ENCODE assay signal across 1 cellular context in genomic region chr9:122180633-122181032, GRCh38.
TF ChIP-seq lines count a peak whose summit lies in the region.

No MANE protein-coding gene starts in this region.

TF ChIP-seq in K562, 482 proteins besides CTCF, POLR2A, EP300 and RAD21 (continues in another document):
- TF ChIP-seq SIN3A (IDR thresholded peaks at IDR 0.05; ENCODE audit: borderline replicate concordance in 2 of 2, control insufficient read depth in 1 of 2, low read depth in 2 of 2, low read length in 2 of 2) (no peak), ATF3 (IDR thresholded peaks at IDR 0.05) (peak; percentile 60), ATF3 (CRISPR knock-in tag; conservative IDR thresholded peaks at IDR 0.05) (no peak), CTBP1 (IDR thresholded peaks at IDR 0.05; ENCODE audit: borderline replicate concordance) (peak; percentile 66; the same call in 1 of the 2 replicates), TAF1 (IDR thresholded peaks at IDR 0.05; ENCODE audit: control insufficient read depth, extremely low read depth, insufficient read depth, low read length, severe bottlenecking) (no peak), DACH1 (IDR thresholded peaks at IDR 0.05; ENCODE audit: partially characterized antibody) (peak; percentile 21), MAFF (IDR thresholded peaks at IDR 0.05; ENCODE audit: low read length) (no peak), DLX4 (CRISPR knock-in tag; IDR thresholded peaks at IDR 0.05) (no peak), TEAD4 (IDR thresholded peaks at IDR 0.05; ENCODE audit: low read length) (peak; percentile 62), TEAD4 (CRISPR knock-in tag; IDR thresholded peaks at IDR 0.05; ENCODE audit: borderline replicate concordance) (no peak), CREM (IDR thresholded peaks at IDR 0.05; ENCODE audit: low read depth) (peak; percentile 17; the same call in 1 of the 2 replicates), ZFP1 (CRISPR knock-in tag; IDR thresholded peaks at IDR 0.05) (no peak), ARID3A (IDR thresholded peaks at IDR 0.05; ENCODE audit: borderline replicate concordance, low read depth, low read length) (no peak), JUN (IDR thresholded peaks at IDR 0.05; ENCODE audit: borderline replicate concordance, low read depth, low read length) (0 out of 2 replicates have a peak, but pooled peaks have one; percentile 54), JUN (CRISPR knock-in tag; IDR thresholded peaks at IDR 0.05; ENCODE audit: borderline replicate concordance) (no peak), KLF6 (CRISPR knock-in tag; IDR thresholded peaks at IDR 0.05; ENCODE audit: borderline replicate concordance) (no peak), RCOR1 (IDR thresholded peaks at IDR 0.05; ENCODE audit: borderline replicate concordance in 1 of 2, low read depth in 2 of 2, low read length in 2 of 2) (peak in 1 of 2 experiments; percentile 66; a peak in 2 of 4 replicates), TOE1 (IDR thresholded peaks at IDR 0.05; ENCODE audit: borderline replicate concordance) (peak; percentile 97), TOE1 (CRISPR knock-in tag; IDR thresholded peaks at IDR 0.05; ENCODE audit: borderline replicate concordance, low read depth) (no peak), BACH1 (tag; IDR thresholded peaks at IDR 0.05) (no peak), NR2F6 (CRISPR knock-in tag; IDR thresholded peaks at IDR 0.05) (no peak), ZMIZ1 (IDR thresholded peaks at IDR 0.05; ENCODE audit: low read depth in 2 of 2, low read length in 2 of 2) (no peak), BHLHE40 (IDR thresholded peaks at IDR 0.05; ENCODE audit: low read length) (peak; percentile 87), ZNF431 (CRISPR knock-in tag; IDR thresholded peaks at IDR 0.05) (no peak), JUND (IDR thresholded peaks at IDR 0.05; ENCODE audit: borderline replicate concordance, low read depth, low read length) (peak; percentile 88), JUND (tag; IDR thresholded peaks at IDR 0.05; ENCODE audit: borderline replicate concordance, low read depth, low read length) (peak; percentile 78; the same call in 1 of the 3 replicates), SOX6 (IDR thresholded peaks at IDR 0.05) (peak; percentile 46; the same call in 1 of the 2 replicates), HMGXB4 (CRISPR knock-in tag; IDR thresholded peaks at IDR 0.05) (no peak), POLR2AphosphoS2 (IDR thresholded peaks at IDR 0.05; ENCODE audit: low read length) (no peak), FOSL1 (tag; conservative IDR thresholded peaks at IDR 0.05) (peak; percentile 89), ARID1B (IDR thresholded peaks at IDR 0.05) (0 out of 2 replicates have a peak, but pooled peaks have one; percentile 48), BRCA1 (IDR thresholded peaks at IDR 0.05) (no peak), BRCA1 (CRISPR knock-in tag; IDR thresholded peaks at IDR 0.05) (no peak), SRSF9 (IDR thresholded peaks at IDR 0.05; ENCODE audit: borderline replicate concordance, low read depth, low read length) (no peak), TCF3 (CRISPR knock-in tag; IDR thresholded peaks at IDR 0.05) (peak; percentile 45; the same call in 1 of the 2 replicates), MNT (conservative IDR thresholded peaks at IDR 0.05) (peak in 1 of 2 experiments; percentile 43; a peak in 1 of 4 replicates), CBFA2T2 (conservative IDR thresholded peaks at IDR 0.05) (peak; percentile 84), ARID2 (IDR thresholded peaks at IDR 0.05) (no peak), DPF2 (IDR thresholded peaks at IDR 0.05) (0 out of 2 replicates have a peak, but pooled peaks have one; percentile 42), MYBL2 (IDR thresholded peaks at IDR 0.05; ENCODE audit: low read depth) (no peak), MYBL2 (CRISPR knock-in tag; IDR thresholded peaks at IDR 0.05; ENCODE audit: borderline replicate concordance) (no peak), KDM1A (IDR thresholded peaks at IDR 0.05) (peak in 1 of 2 experiments; percentile 24; a peak in 1 of 4 replicates), CBFA2T3 (IDR thresholded peaks at IDR 0.05) (peak; percentile 61), E2F6 (IDR thresholded peaks at IDR 0.05; ENCODE audit: borderline replicate concordance in 1 of 2, extremely low read depth in 1 of 2, insufficient read depth in 1 of 2, insufficient read length in 1 of 2, low read depth in 1 of 2, low read length in 1 of 2, poor library complexity in 1 of 2, severe bottlenecking in 1 of 2) (peak in 1 of 2 experiments; percentile 18), TFE3 (CRISPR knock-in tag; IDR thresholded peaks at IDR 0.05) (peak; percentile 98), RAD51 (IDR thresholded peaks at IDR 0.05; ENCODE audit: borderline replicate concordance, low read depth) (peak; percentile 97), USF1 (CRISPR knock-in tag; IDR thresholded peaks at IDR 0.05) (peak; percentile 93), FOXK2 (conservative IDR thresholded peaks at IDR 0.05 in 1 of 2, IDR thresholded peaks at IDR 0.05 in 1 of 2; ENCODE audit: low read depth in 2 of 2) (0 out of 4 replicates have a peak, but pooled peaks of 1 of the 2 experiments have one; percentile 57), TRIM28 (IDR thresholded peaks at IDR 0.05) (no peak), ZNF282 (CRISPR knock-in tag; IDR thresholded peaks at IDR 0.05) (no peak), NR2C1 (IDR thresholded peaks at IDR 0.05) (0 out of 2 replicates have a peak, but pooled peaks have one; percentile 14), NR2C1 (tag; IDR thresholded peaks at IDR 0.05) (no peak), USF2 (CRISPR knock-in tag; IDR thresholded peaks at IDR 0.05) (peak; percentile 90), ZBTB34 (CRISPR knock-in tag; IDR thresholded peaks at IDR 0.05) (no peak), SMARCA4 (IDR thresholded peaks at IDR 0.05) (no peak)
